ENCODE assay signal across 27 cellular contexts in the genomic region with DNA sequence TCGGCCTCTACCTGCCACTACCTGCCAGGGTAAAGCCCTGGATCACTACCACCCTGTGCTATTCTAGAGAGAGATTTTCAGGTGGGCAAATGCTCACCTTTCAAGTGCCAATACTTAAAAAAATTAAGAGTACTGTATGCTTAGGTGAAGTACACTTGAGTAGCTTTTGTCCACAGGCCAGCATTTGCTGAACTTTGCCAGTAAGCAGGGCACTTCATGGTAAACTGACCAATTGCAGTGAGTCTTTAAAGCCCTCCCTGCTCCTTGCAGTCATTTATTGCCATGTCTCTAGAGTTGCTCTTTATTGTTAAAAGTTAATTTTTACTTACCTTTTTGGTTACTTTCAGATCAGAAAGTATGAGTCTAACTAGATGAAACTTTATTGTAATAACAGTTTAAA.
"Had no signal": no experiment of that assay in that cellular context is flagged by ENCODE, and none has a peak within 500 bp of the region (broad histone marks: within the 10 kb centered on the region; RNA-seq: fewer than 3 reads in every experiment).

No MANE protein-coding gene starts in this region.

- H3K4me1 ChIP-seq: heart right ventricle, pancreas, right atrium auricular region, suprapubic skin had no signal

- ATAC-seq: effector memory CD8-positive, alpha-beta T cell; heart right ventricle; left lobe of liver; natural killer cell treated with Interleukin-12 subunit alpha and Interleukin-12 subunit beta and Interleukin-15 and Interleukin-18, amount 100 ng/mL, for 72 hours; pancreas; sciatic nerve; stimulated activated naive CD8-positive, alpha-beta T cell treated with anti-CD3 and anti-CD28 coated beads, Interleukin-15, amount 100 ng/mL, for 72 hours had no signal

- H3K9me3 ChIP-seq: neutrophil, pancreas, right atrium auricular region, suprapubic skin had no signal

- H3K4me3 ChIP-seq: esophagus squamous epithelium, heart right ventricle, pancreas, right atrium auricular region, smooth muscle cell, suprapubic skin had no signal

- H3K27ac ChIP-seq: esophagus squamous epithelium, heart right ventricle, neutrophil, pancreas, right atrium auricular region, suprapubic skin had no signal

- DNase-seq: cerebellar nuclear complex; cortex of kidney; effector memory CD8-positive, alpha-beta T cell; erythroblast; esophagus squamous epithelium; foreskin melanocyte; glutamatergic neuron; heart right ventricle; hypothalamus; immature natural killer cell; islet precursor cell; naive B cell; pancreas; stimulated activated CD4-positive, alpha-beta T cell treated with anti-CD3 and anti-CD28 coated beads, Interleukin-12 subunit alpha, Interleukin-12 subunit beta, amount 100 ng/mL, for 4 hours; stimulated activated CD4-positive, alpha-beta T cell treated with anti-CD3 and anti-CD28 coated beads, Interleukin-1b, Interleukin-23, amount 100 ng/mL, for 48 hours; stimulated activated CD4-positive, alpha-beta T cell treated with anti-CD3 and anti-CD28 coated beads, Interleukin-4, amount 100 ng/mL, for 1 hour; stimulated activated CD8-positive, alpha-beta memory T cell treated with anti-CD3 and anti-CD28 coated beads, Interleukin-4, amount 100 ng/mL, for 48 hours; stimulated activated naive CD4-positive, alpha-beta T cell; stimulated activated naive CD8-positive, alpha-beta T cell treated with anti-CD3 and anti-CD28 coated beads, Interleukin-15, amount 100 ng/mL, for 72 hours; trophoblast cell had no signal

- H3K27me3 ChIP-seq: esophagus squamous epithelium, heart right ventricle, neutrophil, pancreas, right atrium auricular region, suprapubic skin had no signal
